ENCODE assay signal across 15 cellular contexts in the genomic region with DNA sequence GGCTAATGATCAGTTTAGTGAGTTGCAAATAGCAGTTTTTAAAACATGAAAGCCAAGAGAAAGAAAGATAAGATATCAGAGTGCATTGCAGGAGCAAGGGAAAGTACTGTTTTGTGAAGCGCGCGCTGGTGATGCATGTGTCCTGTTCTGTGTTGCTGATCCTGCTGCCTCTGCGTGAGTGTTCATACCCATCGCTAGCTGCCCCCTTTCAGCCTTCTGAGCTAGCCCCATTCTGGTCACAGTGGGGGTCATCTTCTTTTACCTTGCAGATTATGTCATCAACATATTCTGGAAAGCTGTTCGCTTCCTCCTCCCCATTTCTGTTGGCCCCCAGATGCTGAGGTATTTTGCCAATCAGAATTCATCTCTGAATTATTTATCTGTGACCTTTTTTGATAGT. TPM values are rescaled to one million over a fixed set of nuclear protein-coding genes. Genes with fewer than 3 reads are reported as not detected.
A peak's percentile ranks its signal among the peaks of the same experiment; 100 is the strongest.
DNase-seq lines count a peak whose midpoint lies in the region; ATAC-seq and TF ChIP-seq lines count a peak whose summit lies in the region.
"Had no signal": no experiment of that assay in that cellular context is flagged by ENCODE, and none has a peak within 500 bp of the region (broad histone marks: within the 10 kb centered on the region; RNA-seq: fewer than 3 reads in every experiment).

No MANE protein-coding gene starts in this region.

- TF ChIP-seq CTCF in WTC11 (IDR thresholded peaks at IDR 0.05) (no peak), endodermal cell (conservative IDR thresholded peaks at IDR 0.05) (no peak), mesothelial cell of epicardium (IDR thresholded peaks at IDR 0.05; ENCODE audit: unreplicated experiment) (no peak)

- no peak overlapping the region for H3K27ac ChIP-seq in endodermal cell (ENCODE audit: low read depth, low read length)
- no peak overlapping the region for H3K27ac ChIP-seq in aorta (ENCODE audit: low read depth in 1 of 2, low read length in 2 of 2)
- H3K27ac ChIP-seq: C4-2B had no signal

- H3K27me3 Mint-ChIP-seq in WTC11 (ENCODE audit: low read depth) (peaks cover 32% of the 10 kb centered on the region), endodermal cell (ENCODE audit: insufficient read depth) (peaks cover 33% of the 10 kb centered on the region), mesothelial cell of epicardium (ENCODE audit: low read depth) (peaks cover 48% of the 10 kb centered on the region)

- H3K4me1 ChIP-seq in endodermal cell (ENCODE audit: control insufficient read depth, insufficient read depth, low read length), result no peaks in the 10 kb centered on the region
- H3K4me1 ChIP-seq in aorta (ENCODE audit: control insufficient read depth in 1 of 2, insufficient read depth in 2 of 2, low read length in 2 of 2), result peaks cover 3 to 7% of the 10 kb centered on the region in 2 donors

- H3K4me3 ChIP-seq in endodermal cell (ENCODE audit: low read length), result peak overlapping the region; percentile 72
- peak overlapping the region; percentile 91 for H3K4me3 ChIP-seq in aorta (ENCODE audit: low read length in 2 of 2)

- WGBS in endodermal cell (ENCODE audit: insufficient coverage in 1 of 2, insufficient read length in 1 of 2), 2 experiments, result 76 to 87% methylated on average over 6 of the region's 6 CpGs
- 93% methylated on average over 6 of the region's 6 CpGs for whole genome bisulfite sequencing in aorta, 2 donors

- ATAC-seq in WTC11 (no peak), aorta (ENCODE audit: low FRiP score) (no peak), HG02798 (IDR thresholded peaks at IDR 0.05; ENCODE audit: poor library complexity, unreplicated experiment) (no peak)

- no peak for DNase-seq in WTC11 (ENCODE audit: low spot score)
- DNase-seq in endodermal cell, result peak; percentile 45
- DNase-seq in mesothelial cell of epicardium (ENCODE audit: low spot score in 2 of 2, unreplicated experiment in 2 of 2), result no peak
- no peak for DNase-seq in aorta
- DNase-seq in NCI-H146 (lab: John Stamatoyannopoulos, UW), result no peak
- no peak for DNase-seq in stimulated activated CD8-positive, alpha-beta memory T cell treated with anti-CD3 and anti-CD28 coated beads, Interleukin-4, amount 100 ng/mL, for 48 hours
- DNase-seq: HCEC 1CT, KBM-7, NCI-H1105, NCI-H1694 treated with DMSO at 0.1 percent for 48 hours, NCI-H748 treated with DMSO at 0.1 percent for 48 hours, OCI-M1, Right ventricle myocardium superior had no signal

- H3K36me3 Mint-ChIP-seq in WTC11, result peaks cover 39% of the 10 kb centered on the region
- peaks cover 35% of the 10 kb centered on the region for H3K36me3 Mint-ChIP-seq in endodermal cell (ENCODE audit: low read depth)
- H3K36me3 Mint-ChIP-seq in mesothelial cell of epicardium, result no peaks in the 10 kb centered on the region

- H3K4me1 Mint-ChIP-seq in WTC11 (peaks cover 30% of the 10 kb centered on the region), endodermal cell (peaks cover 21% of the 10 kb centered on the region), mesothelial cell of epicardium (peaks cover 12% of the 10 kb centered on the region)

- H3K9me3 Mint-ChIP-seq in WTC11, result peaks cover 46% of the 10 kb centered on the region
- peaks cover 39% of the 10 kb centered on the region for H3K9me3 Mint-ChIP-seq in endodermal cell
- no peaks in the 10 kb centered on the region for H3K9me3 Mint-ChIP-seq in mesothelial cell of epicardium

- POLR2A ChIA-PET in WTC11 (lab: Charles Lee), result no interaction called here

- H3K4me3 Mint-ChIP-seq in WTC11 (peak overlapping the region; percentile 73), endodermal cell (no peak overlapping the region), mesothelial cell of epicardium (peak overlapping the region; percentile 13)

- CTCF ChIA-PET in WTC11 (lab: Charles Lee), result interaction anchor here (0.7 kb wide), 1 partner anchor 17 kb away, joined by 3 read pairs; no protein-coding TSS in a partner anchor

- H3K36me3 ChIP-seq in endodermal cell (ENCODE audit: control insufficient read depth, insufficient read depth, low read length) (no peaks in the 10 kb centered on the region), aorta (ENCODE audit: control insufficient read depth in 1 of 2, insufficient read depth in 2 of 2, low read length in 1 of 2) (no peaks in the 10 kb centered on the region)

- H3K27ac Mint-ChIP-seq in WTC11 (no peak overlapping the region), endodermal cell (no peak overlapping the region), mesothelial cell of epicardium (no peak overlapping the region)

- H3K27me3 ChIP-seq in endodermal cell (ENCODE audit: control insufficient read depth, insufficient read depth, low read length, poor library complexity, severe bottlenecking) (peaks cover 13% of the 10 kb centered on the region), aorta (ENCODE audit: control insufficient read depth in 1 of 2, insufficient read depth in 2 of 2, low read length in 1 of 2) (no peaks in the 10 kb centered on the region)

- no peak overlapping the region for H3K9ac ChIP-seq in endodermal cell (ENCODE audit: extremely low read depth, low read length, poor library complexity, severe bottlenecking)

- intact Hi-C loops in aorta (cut with DNase I), result loop anchor here in 1 of 2 donors (10.0 kb wide), 2 partner anchors 151 to 159 kb away; no protein-coding TSS in a partner anchor

- peaks cover 34% of the 10 kb centered on the region for H3K9me3 ChIP-seq in endodermal cell (ENCODE audit: control insufficient read depth, low read length)
- no peaks in the 10 kb centered on the region for H3K9me3 ChIP-seq in aorta (ENCODE audit: control insufficient read depth, low read length)

TF ChIP-seq in WTC11, 78 proteins besides CTCF, POLR2A, EP300 and RAD21:
- TF ChIP-seq ZNF219 (CRISPR knock-in tag; IDR thresholded peaks at IDR 0.05; ENCODE audit: borderline replicate concordance) (no peak), EMX1 (CRISPR knock-in tag; IDR thresholded peaks at IDR 0.05) (no peak), SOX15 (CRISPR knock-in tag; IDR thresholded peaks at IDR 0.05) (no peak), IRF2 (CRISPR knock-in tag; IDR thresholded peaks at IDR 0.05; ENCODE audit: borderline replicate concordance, low read depth) (no peak), TCF7 (CRISPR knock-in tag; IDR thresholded peaks at IDR 0.05; ENCODE audit: low read depth) (no peak), ELF4 (CRISPR knock-in tag; IDR thresholded peaks at IDR 0.05; ENCODE audit: low read depth) (no peak), ZNF671 (CRISPR knock-in tag; IDR thresholded peaks at IDR 0.05) (no peak), TP53 (CRISPR knock-in tag; IDR thresholded peaks at IDR 0.05) (no peak)
- TF ChIP-seq, protein P1, sequence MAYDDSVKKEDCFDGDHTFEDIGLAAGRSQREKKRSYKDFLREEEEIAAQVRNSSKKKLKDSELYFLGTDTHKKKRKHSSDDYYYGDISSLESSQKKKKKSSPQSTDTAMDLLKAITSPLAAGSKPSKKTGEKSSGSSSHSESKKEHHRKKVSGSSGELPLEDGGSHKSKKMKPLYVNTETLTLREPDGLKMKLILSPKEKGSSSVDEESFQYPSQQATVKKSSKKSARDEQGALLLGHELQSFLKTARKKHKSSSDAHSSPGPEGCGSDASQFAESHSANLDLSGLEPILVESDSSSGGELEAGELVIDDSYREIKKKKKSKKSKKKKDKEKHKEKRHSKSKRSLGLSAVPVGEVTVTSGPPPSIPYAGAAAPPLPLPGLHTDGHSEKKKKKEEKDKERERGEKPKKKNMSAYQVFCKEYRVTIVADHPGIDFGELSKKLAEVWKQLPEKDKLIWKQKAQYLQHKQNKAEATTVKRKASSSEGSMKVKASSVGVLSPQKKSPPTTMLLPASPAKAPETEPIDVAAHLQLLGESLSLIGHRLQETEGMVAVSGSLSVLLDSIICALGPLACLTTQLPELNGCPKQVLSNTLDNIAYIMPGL (CRISPR knock-in tag; IDR thresholded peaks at IDR 0.05), result no peak
- TF ChIP-seq, protein P2, sequence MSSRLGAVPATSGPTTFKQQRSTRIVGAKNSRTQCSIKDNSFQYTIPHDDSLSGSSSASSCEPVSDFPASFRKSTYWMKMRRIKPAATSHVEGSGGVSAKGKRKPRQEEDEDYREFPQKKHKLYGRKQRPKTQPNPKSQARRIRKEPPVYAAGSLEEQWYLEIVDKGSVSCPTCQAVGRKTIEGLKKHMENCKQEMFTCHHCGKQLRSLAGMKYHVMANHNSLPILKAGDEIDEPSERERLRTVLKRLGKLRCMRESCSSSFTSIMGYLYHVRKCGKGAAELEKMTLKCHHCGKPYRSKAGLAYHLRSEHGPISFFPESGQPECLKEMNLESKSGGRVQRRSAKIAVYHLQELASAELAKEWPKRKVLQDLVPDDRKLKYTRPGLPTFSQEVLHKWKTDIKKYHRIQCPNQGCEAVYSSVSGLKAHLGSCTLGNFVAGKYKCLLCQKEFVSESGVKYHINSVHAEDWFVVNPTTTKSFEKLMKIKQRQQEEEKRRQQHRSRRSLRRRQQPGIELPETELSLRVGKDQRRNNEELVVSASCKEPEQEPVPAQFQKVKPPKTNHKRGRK (CRISPR knock-in tag; IDR thresholded peaks at IDR 0.05; ENCODE audit: borderline replicate concordance), result no peak

RNA-seq across cellular contexts. Expression of a gene that starts 1.9 kb away (rescaled TPM):
- total RNA-seq in WTC11 (2021), result 4.8 to 5.2 TPM (median 4.9 TPM) in 3 replicates
- 10 to 100 TPM; 10.7 to 10.8 TPM for total RNA-seq in endodermal cell
- 3.9 TPM for polyA plus RNA-seq in endodermal cell (2013, experiment 1 of 2)
- 5.7 TPM for polyA plus RNA-seq in endodermal cell (2013, experiment 2 of 2)
- 2.0 to 2.7 TPM (median 2.1 TPM) in 3 replicates for total RNA-seq in mesothelial cell of epicardium
- total RNA-seq in aorta, result 10 to 100 TPM; 65.1 to 74.4 TPM
- 10 to 100 TPM; 57.5 to 90.8 TPM for polyA plus RNA-seq in aorta

Comparison
In these comparisons a context has a peak if more than half of its experiments do, and no peak if none do; other contexts are left out.
1. RNA of a gene that starts 1.9 kb away (total RNA-seq): 65.1 to 74.4 TPM in aorta; 10.7 to 10.8 TPM in endodermal cell, 4.8 to 5.2 TPM in WTC11 and 2.0 to 2.7 TPM in mesothelial cell of epicardium; every median in the first group is over 4 times any median in the second.